Comparison of ENCODE assay signal across 8 cellular contexts in genomic region chr4:72701987-72702819, GRCh38.
A peak's percentile ranks its signal among the peaks of the same experiment; 100 is the strongest.
DNase-seq lines count a peak whose midpoint lies in the region; ATAC-seq and TF ChIP-seq lines count a peak whose summit lies in the region.

No MANE protein-coding gene starts in this region.

- no peak overlapping the region for H3K9ac ChIP-seq in HUES64 (ENCODE audit: low read depth, low read length)

- TF ChIP-seq CTCF in RWPE1 (conservative IDR thresholded peaks at IDR 0.05; ENCODE audit: low read depth) (peak; percentile 77), right lobe of liver (IDR thresholded peaks at IDR 0.05) (peak; percentile 62 to 71 (median 67))

- no peak overlapping the region for H3K27ac ChIP-seq in HUES64 (ENCODE audit: low read depth, low read length)
- H3K27ac ChIP-seq in RWPE1, result no peak overlapping the region
- H3K27ac ChIP-seq in right lobe of liver, result no peak overlapping the region
- no peak overlapping the region for H3K27ac ChIP-seq in thymus (ENCODE audit: low read depth)

- ATAC-seq in GM21526 (IDR thresholded peaks at IDR 0.05; ENCODE audit: low FRiP score, unreplicated experiment) (peak; percentile 80), right lobe of liver (peak; percentile 82 to 90 (median 88))

- CTCF ChIA-PET in RWPE1 (lab: Yijun Ruan, JAX), result interaction anchor here (0.6 to 1.4 kb wide), 5 partner anchors 280 to 652 kb away, joined by 3 to 5 read pairs (median 3); no protein-coding TSS in a partner anchor

- H3K4me3 ChIP-seq in HUES64 (ENCODE audit: low read length) (peak overlapping the region; percentile 37), right lobe of liver (peak overlapping the region; percentile 30 to 52 (median 40)), thymus (ENCODE audit: low read length) (peak overlapping the region; percentile 49)

- DNase-seq in NOMO-1 treated with DMSO at 0.1 percent for 48 hours (lab: John Stamatoyannopoulos, UW; ENCODE audit: unreplicated experiment) (peak; percentile 52), NOMO-1 treated with dmso at 0.1 percent for 144 hours (lab: John Stamatoyannopoulos, UW; ENCODE audit: unreplicated experiment) (no peak), RWPE1 (ENCODE audit: low spot score) (peak; percentile 55), cerebellar cortex (ENCODE audit: low spot score) (peak; percentile 44), right lobe of liver (no peak)

- no peaks in the 10 kb centered on the region for H3K27me3 ChIP-seq in HUES64 (ENCODE audit: insufficient read depth, low read length)
- H3K27me3 ChIP-seq in right lobe of liver, result no peaks in the 10 kb centered on the region
- H3K27me3 ChIP-seq in thymus (ENCODE audit: control insufficient read depth, insufficient read depth), result no peaks in the 10 kb centered on the region

- POLR2A ChIA-PET in RWPE1 (lab: Yijun Ruan, JAX; ENCODE audit: low non-redundant PET), result no interaction called here

- WGBS in HUES64, result 33% methylated on average over 7 of the region's 7 CpGs
- WGBS in right lobe of liver (ENCODE audit: insufficient coverage, low coverage, low lambda C conversion rate, missing lambda C conversion rate), result 5% methylated on average over 7 of the region's 7 CpGs
- WGBS in thymus, result 24% methylated on average over 7 of the region's 7 CpGs

- intact Hi-C loops in right lobe of liver (cut with DNase I), result loop anchor here in 1 of 2 donors (10.0 kb wide), 2 partner anchors 213 to 313 kb away; no protein-coding TSS in a partner anchor

- H3K36me3 ChIP-seq in HUES64 (ENCODE audit: insufficient read depth, low read length) (no peaks in the 10 kb centered on the region), right lobe of liver (no peaks in the 10 kb centered on the region), thymus (ENCODE audit: control insufficient read depth, insufficient read depth) (no peaks in the 10 kb centered on the region)

- H3K9me3 ChIP-seq in HUES64 (ENCODE audit: insufficient read depth, low read depth, low read length) (no peaks in the 10 kb centered on the region), right lobe of liver (no peaks in the 10 kb centered on the region), thymus (ENCODE audit: control insufficient read depth) (no peaks in the 10 kb centered on the region)

- TF ChIP-seq POLR2A in right lobe of liver (IDR thresholded peaks at IDR 0.05), result no peak

- H3K4me1 ChIP-seq in HUES64 (ENCODE audit: insufficient read depth, low read length) (no peaks in the 10 kb centered on the region), right lobe of liver (no peaks in the 10 kb centered on the region), thymus (ENCODE audit: control insufficient read depth, insufficient read depth, low read length) (no peaks in the 10 kb centered on the region)

Comparison
In these comparisons a context has a peak if more than half of its experiments do, and no peak if none do; other contexts are left out.
1. DNase-seq: peak in NOMO-1 treated with DMSO at 0.1 percent for 48 hours (single experiment), RWPE1 (single experiment) and cerebellar cortex (single experiment); none in NOMO-1 treated with dmso at 0.1 percent for 144 hours (single experiment) and right lobe of liver (0 of 3).
2. Peak in every context shown above with its lines, with median percentiles within 50 percentile points of each other: H3K4me3 ChIP-seq.